Comparison of ENCODE assay signal across 5 cellular contexts in genomic region chr6:106283476-106283875, GRCh38.
"Had no signal": no experiment of that assay in that cellular context is flagged by ENCODE, and none has a peak within 500 bp of the region (broad histone marks: within the 10 kb centered on the region; RNA-seq: fewer than 3 reads in every experiment).

No MANE protein-coding gene starts in this region.

- DNase-seq: IMR-90 had no signal

- H3K27ac ChIP-seq: HL-60 had no signal

- H3K9me3 Mint-ChIP-seq: IgD-negative memory B cell had no signal

- H3K4me3 Mint-ChIP-seq: IgD-negative memory B cell had no signal

- H3K27ac Mint-ChIP-seq: IgD-negative memory B cell had no signal

- H3K4me3 ChIP-seq: K562 had no signal

- ATAC-seq: HepG2, K562 had no signal

- H3K27me3 Mint-ChIP-seq: IgD-negative memory B cell had no signal
